In genomic region chr15:58492661-58493397, GRCh38 we compare ENCODE assay signal across 23 cellular contexts.
DNase-seq lines count a peak whose midpoint lies in the region; ATAC-seq and TF ChIP-seq lines count a peak whose summit lies in the region.
"Had no signal": no experiment of that assay in that cellular context is flagged by ENCODE, and none has a peak within 500 bp of the region (broad histone marks: within the 10 kb centered on the region; RNA-seq: fewer than 3 reads in every experiment).

No MANE protein-coding gene starts in this region.

- H3K4me3 Mint-ChIP-seq in H9 (no peak overlapping the region), CD14-positive monocyte (no peak overlapping the region)
- H3K4me3 Mint-ChIP-seq: activated T-helper 17 cell treated with anti-CD3 and anti-CD28 coated beads, Interleukin-2, amount 50 U/mL, for 72 hours; naive thymus-derived CD8-positive, alpha-beta T cell had no signal

- H2BK15ac ChIP-seq in H9 (ENCODE audit: low read depth, low read length) (no peak overlapping the region), mesendoderm (replicated peaks; ENCODE audit: low read depth) (no peak overlapping the region)

- no peak overlapping the region for H3T11ph ChIP-seq in H9 (ENCODE audit: low read length)

- H3K23me2 ChIP-seq in H9 (ENCODE audit: insufficient read length, low read depth, low read length, poor library complexity, severe bottlenecking), result no peaks in the 10 kb centered on the region

- H3K18ac ChIP-seq in H9 (ENCODE audit: insufficient read length, low read depth, low read length), result no peak overlapping the region
- H3K18ac ChIP-seq in mesendoderm (ENCODE audit: low read length), result no peak overlapping the region

- in situ Hi-C loops in GM13976 (cut with MboI; ENCODE audit: low sequenced_read_pairs, unreplicated experiment), result no loop called here

- no peak overlapping the region for H3K4ac ChIP-seq in H9 (ENCODE audit: low read depth, low read length)
- no peak overlapping the region for H3K4ac ChIP-seq in mesendoderm (ENCODE audit: low read depth, low read length)

- H3K14ac ChIP-seq in H9 (ENCODE audit: insufficient read depth, low read length), result 0 out of 2 replicates have a peak overlapping the region, but pooled peaks have one; percentile 13

- no peak overlapping the region for H2BK12ac ChIP-seq in H9 (ENCODE audit: insufficient read length, low read depth, low read length)

- no peaks in the 10 kb centered on the region for H4K20me1 ChIP-seq in H9 (ENCODE audit: control insufficient read depth, insufficient read depth, insufficient read length)

- H3K56ac ChIP-seq in H9 (ENCODE audit: insufficient read length, low read depth, low read length) (no peak overlapping the region), mesendoderm (ENCODE audit: low read length) (no peak overlapping the region)

- H3K4me1 ChIP-seq in H9 (ENCODE audit: insufficient read depth, low read length) (no peaks in the 10 kb centered on the region), SJCRH30 (peaks cover 35% of the 10 kb centered on the region), mesendoderm (ENCODE audit: control insufficient read depth, low read depth, low read length) (no peaks in the 10 kb centered on the region)
- H3K4me1 ChIP-seq: Caco-2 had no signal

- no peak overlapping the region for H2BK5ac ChIP-seq in H9 (ENCODE audit: insufficient read length, low read length)
- no peak overlapping the region for H2BK5ac ChIP-seq in mesendoderm (ENCODE audit: low read length)

- H4K8ac ChIP-seq in H9 (replicated peaks; ENCODE audit: insufficient read length, low read depth, low read length) (no peak overlapping the region), mesendoderm (ENCODE audit: low read depth, low read length) (no peak overlapping the region)

- DNase-seq in D341Med (ENCODE audit: low spot score), result peak; percentile 78
- no peak for DNase-seq in H9
- peak; percentile 92 to 96 for DNase-seq in SJCRH30
- peak; percentile 50 for DNase-seq in mesendoderm
- no peak for DNase-seq in GM13976 (ENCODE audit: low spot score)
- DNase-seq in CD14-positive monocyte (ENCODE audit: low spot score), result no peak
- DNase-seq in NCI-H1930 (lab: John Stamatoyannopoulos, UW), result no peak
- DNase-seq: Caco-2; foreskin melanocyte; GDM1; hypothalamus; naive thymus-derived CD8-positive, alpha-beta T cell; NCI-H1092; NCI-H2029 treated with DMSO at 0.1 percent for 48 hours; NCI-H526; posterior cingulate gyrus; SHP77; stimulated activated CD4-positive, alpha-beta T cell treated with anti-CD3 and anti-CD28 coated beads, Interleukin-1b, Interleukin-23, amount 100 ng/mL, for 48 hours; stimulated activated naive CD4-positive, alpha-beta T cell; tibial artery had no signal

- H3K4me2 ChIP-seq in H9 (ENCODE audit: insufficient read depth, insufficient read length, low read length), result no peak overlapping the region
- no peak overlapping the region for H3K4me2 ChIP-seq in mesendoderm (ENCODE audit: low read length)
- H3K4me2 ChIP-seq: KMS-11 had no signal

- no peak overlapping the region for H2AK5ac ChIP-seq in H9 (ENCODE audit: insufficient read length, low read length)
- no peak overlapping the region for H2AK5ac ChIP-seq in mesendoderm (ENCODE audit: low read length)

- H3K9me3 ChIP-seq in H9 (ENCODE audit: control insufficient read depth, low read depth, low read length) (no peaks in the 10 kb centered on the region), SJCRH30 (replicated peaks) (peaks cover 2% of the 10 kb centered on the region; the same call in 1 of the 2 replicates)
- H3K9me3 ChIP-seq: tibial artery had no signal

- no peak overlapping the region for H2BK20ac ChIP-seq in H9 (ENCODE audit: low read depth, low read length, poor library complexity, severe bottlenecking)

- peaks cover 8 to 15% of the 10 kb centered on the region in 2 experiments for H3K9me3 Mint-ChIP-seq in H9
- peaks cover 6 to 17% (median 8%) of the 10 kb centered on the region in 7 donors for H3K9me3 Mint-ChIP-seq in CD14-positive monocyte
- H3K9me3 Mint-ChIP-seq: activated T-helper 17 cell treated with anti-CD3 and anti-CD28 coated beads, Interleukin-2, amount 50 U/mL, for 72 hours had no signal

- no peaks in the 10 kb centered on the region for H3K27me3 ChIP-seq in H9 (ENCODE audit: insufficient read depth, low read length)
- H3K27me3 ChIP-seq in SJCRH30, result no peaks in the 10 kb centered on the region
- H3K27me3 ChIP-seq in mesendoderm (ENCODE audit: insufficient read depth, low read length, poor library complexity), result no peaks in the 10 kb centered on the region

- no peak overlapping the region for H3K27ac ChIP-seq in H9 (ENCODE audit: insufficient read length, low read depth, low read length)
- H3K27ac ChIP-seq in SJCRH30, result peak overlapping the region; percentile 88
- H3K27ac ChIP-seq in mesendoderm (ENCODE audit: low read depth, low read length), result no peak overlapping the region
- H3K27ac ChIP-seq: KMS-11, tibial artery had no signal

- H3K4me3 ChIP-seq in SJCRH30 (no peak overlapping the region), mesendoderm (ENCODE audit: low read length) (no peak overlapping the region)
- H3K4me3 ChIP-seq: tibial artery had no signal

- intact Hi-C loops in CD14-positive monocyte (cut with micrococcal nuclease), result no loop called here

- no peak overlapping the region for H2BK120ac ChIP-seq in H9 (ENCODE audit: low read depth, low read length, poor library complexity, severe bottlenecking)
- no peak overlapping the region for H2BK120ac ChIP-seq in mesendoderm (ENCODE audit: low read depth, low read length)

- H3K9ac ChIP-seq in H9 (ENCODE audit: extremely low read depth, insufficient read length, low read length) (no peak overlapping the region), mesendoderm (ENCODE audit: low read length) (no peak overlapping the region)
- H3K9ac ChIP-seq: KMS-11 had no signal

- H3K27me3 Mint-ChIP-seq in H9 (ENCODE audit: low read depth) (no peaks in the 10 kb centered on the region), CD14-positive monocyte (ENCODE audit: low read depth in 3 of 3) (peaks cover 0 to 5% (median 4%) of the 10 kb centered on the region in 3 donors)
- H3K27me3 Mint-ChIP-seq: activated T-helper 17 cell treated with anti-CD3 and anti-CD28 coated beads, Interleukin-2, amount 50 U/mL, for 72 hours; naive thymus-derived CD8-positive, alpha-beta T cell had no signal

- H3K79me1 ChIP-seq in H9 (ENCODE audit: insufficient read depth, low read depth, low read length, poor library complexity, severe bottlenecking), result no peaks in the 10 kb centered on the region
- H3K79me1 ChIP-seq in mesendoderm (ENCODE audit: low read length), result no peaks in the 10 kb centered on the region

- TF ChIP-seq CTCF in H9 (conservative IDR thresholded peaks at IDR 0.05) (no peak), GM13976 (IDR thresholded peaks at IDR 0.05; ENCODE audit: borderline replicate concordance, control extremely low read depth, extremely low read depth, insufficient read depth, missing control alignments) (no peak), CD14-positive monocyte (IDR thresholded peaks at IDR 0.05) (no peak)

- H3K79me2 ChIP-seq in H9 (ENCODE audit: insufficient read depth, low read length) (no peaks in the 10 kb centered on the region), mesendoderm (ENCODE audit: control insufficient read depth, insufficient read depth, low read length) (no peaks in the 10 kb centered on the region)

- H2AFZ ChIP-seq in H9 (ENCODE audit: low read length), result no peak overlapping the region

- WGBS in H9 (ENCODE audit: extremely low coverage, insufficient read length, low lambda C conversion rate), result no CpG with 5 or more reads among the region's 7 CpGs
- no CpG with 5 or more reads among the region's 7 CpGs for WGBS in mesendoderm (ENCODE audit: extremely low coverage, insufficient coverage, low lambda C conversion rate)

- H3K4me1 Mint-ChIP-seq in H9 (peaks cover 7 to 9% of the 10 kb centered on the region in 2 experiments), CD14-positive monocyte (peaks cover 22% of the 10 kb centered on the region)
- H3K4me1 Mint-ChIP-seq: activated T-helper 17 cell treated with anti-CD3 and anti-CD28 coated beads, Interleukin-2, amount 50 U/mL, for 72 hours had no signal

- H4K5ac ChIP-seq in H9 (ENCODE audit: insufficient read length, low read depth, low read length), result no peak overlapping the region
- H4K5ac ChIP-seq in mesendoderm (ENCODE audit: low read length), result no peak overlapping the region

- no peak overlapping the region for H4K91ac ChIP-seq in H9 (ENCODE audit: insufficient read length, low read depth, low read length)

- H3K27ac Mint-ChIP-seq in H9, result no peak overlapping the region
- H3K27ac Mint-ChIP-seq in CD14-positive monocyte, result no peak overlapping the region
- H3K27ac Mint-ChIP-seq: activated T-helper 17 cell treated with anti-CD3 and anti-CD28 coated beads, Interleukin-2, amount 50 U/mL, for 72 hours had no signal

- H3K36me3 Mint-ChIP-seq in H9 (ENCODE audit: insufficient read depth in 1 of 3, low read depth in 3 of 3), result peaks cover 0 to 5% (median 3%) of the 10 kb centered on the region in 3 experiments; a peak in 3 of 7 replicates
- peaks cover 0 to 2% of the 10 kb centered on the region in 2 donors for H3K36me3 Mint-ChIP-seq in CD14-positive monocyte
- H3K36me3 Mint-ChIP-seq: naive thymus-derived CD8-positive, alpha-beta T cell had no signal

- H3K23ac ChIP-seq in H9 (ENCODE audit: insufficient read length, low read depth, low read length) (no peak overlapping the region), mesendoderm (ENCODE audit: low read length) (no peak overlapping the region)

- no peak for ATAC-seq in HG02571 (IDR thresholded peaks at IDR 0.05; ENCODE audit: unreplicated experiment)
- ATAC-seq: activated T-helper 17 cell treated with anti-CD3 and anti-CD28 coated beads, Interleukin-2, amount 50 U/mL, for 72 hours; naive thymus-derived CD8-positive, alpha-beta T cell had no signal

- no peaks in the 10 kb centered on the region for H3K36me3 ChIP-seq in SJCRH30
- no peaks in the 10 kb centered on the region for H3K36me3 ChIP-seq in mesendoderm (ENCODE audit: control insufficient read depth, insufficient read depth, low read length)
- H3K36me3 ChIP-seq: tibial artery had no signal

Comparison
In these comparisons a context has a peak if more than half of its experiments do, and no peak if none do; other contexts are left out.
1. DNase-seq: peak in D341Med (single experiment), SJCRH30 (2 of 2) and mesendoderm (single experiment); none in H9 (single experiment), GM13976 (single experiment), CD14-positive monocyte (single experiment) and NCI-H1930 (0 of 2).